In the genomic region with DNA sequence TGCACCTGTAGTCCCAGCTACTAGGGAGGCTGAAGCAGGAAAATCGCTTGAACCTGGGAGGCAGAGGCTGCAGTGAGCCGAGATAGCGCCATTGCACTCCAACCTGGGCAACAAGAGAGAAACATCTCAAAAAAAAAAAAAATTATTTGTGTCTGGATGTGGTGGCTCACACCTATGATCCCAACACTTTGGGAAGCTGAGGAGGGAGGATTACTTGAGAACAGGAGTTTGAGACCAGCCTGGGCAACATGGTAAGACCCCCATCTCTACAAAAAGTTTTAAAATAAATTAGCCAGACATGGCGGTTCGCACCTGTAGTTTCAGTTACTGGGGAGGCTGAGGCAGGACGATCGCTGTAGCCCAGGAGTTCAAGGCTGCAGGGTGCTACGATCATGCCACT, we compare ENCODE assay signal across 28 cellular contexts.
"Had no signal": no experiment of that assay in that cellular context is flagged by ENCODE, and none has a peak within 500 bp of the region (broad histone marks: within the 10 kb centered on the region; RNA-seq: fewer than 3 reads in every experiment).

No MANE protein-coding gene starts in this region.

- H3K36me3 ChIP-seq: ascending aorta, gastroesophageal sphincter had no signal

- ATAC-seq: effector memory CD8-positive, alpha-beta T cell; gastroesophageal sphincter; sciatic nerve; stimulated activated naive CD8-positive, alpha-beta T cell treated with anti-CD3 and anti-CD28 coated beads, Interleukin-15, amount 100 ng/mL, for 72 hours had no signal

- DNase-seq: activated CD4-positive, alpha-beta T cell treated with anti-CD3 and anti-CD28 coated beads for 4 hours; activated CD4-positive, alpha-beta T cell treated with anti-CD3 and anti-CD28 coated beads, Interleukin-2, amount 50 U/mL, for 4 hours; activated CD4-positive, CD25-positive, alpha-beta regulatory T cell; activated effector memory CD4-positive, alpha-beta T cell treated with anti-CD3 and anti-CD28 coated beads, Interleukin-2, amount 50 U/mL, for 16 hours; activated naive CD4-positive, alpha-beta T cell treated with anti-CD3 and anti-CD28 coated beads for 36 hours; activated naive CD8-positive, alpha-beta T cell treated with anti-CD3 and anti-CD28 coated beads, Interleukin-2, amount 10 ng/mL, durations not matched to agents 7 days and 5 days; activated T-cell treated with anti-CD3 and anti-CD28 coated beads for 4 hours; dorsolateral prefrontal cortex; effector memory CD8-positive, alpha-beta T cell; head of caudate nucleus; hypothalamus; immature natural killer cell; kidney; naive B cell; stimulated activated CD4-positive, alpha-beta T cell treated with anti-CD3 and anti-CD28 coated beads, Interleukin-12 subunit alpha, Interleukin-12 subunit beta, amount 100 ng/mL, for 4 hours; stimulated activated CD4-positive, alpha-beta T cell treated with anti-CD3 and anti-CD28 coated beads, Interleukin-4, amount 100 ng/mL, for 1 hour; stimulated activated naive CD8-positive, alpha-beta T cell treated with anti-CD3 and anti-CD28 coated beads, Interleukin-15, amount 100 ng/mL, for 72 hours; substantia nigra; T-helper 1 cell had no signal

- H3K9me3 Mint-ChIP-seq: activated naive CD4-positive, alpha-beta T cell treated with anti-CD3 and anti-CD28 coated beads for 36 hours; activated naive CD8-positive, alpha-beta T cell treated with anti-CD3 and anti-CD28 coated beads, Interleukin-2, amount 10 ng/mL, durations not matched to agents 7 days and 5 days; brain; effector memory CD8-positive, alpha-beta T cell; immature natural killer cell; naive B cell; stimulated activated naive CD8-positive, alpha-beta T cell treated with anti-CD3 and anti-CD28 coated beads, Interleukin-15, amount 100 ng/mL, for 72 hours; T-helper 2 cell treated with Interferon-gamma antibody and Interleukin-4, amounts not matched to agents 5 μg/mL and 100 μg/mL, for 36 hours; type B pancreatic cell had no signal

- H3K27me3 ChIP-seq: ascending aorta, dorsolateral prefrontal cortex, gastroesophageal sphincter had no signal

- H3K36me3 Mint-ChIP-seq: brain, naive B cell, type B pancreatic cell had no signal

- H3K27ac Mint-ChIP-seq: activated naive CD4-positive, alpha-beta T cell treated with anti-CD3 and anti-CD28 coated beads for 36 hours; activated naive CD8-positive, alpha-beta T cell treated with anti-CD3 and anti-CD28 coated beads, Interleukin-2, amount 10 ng/mL, durations not matched to agents 7 days and 5 days; naive B cell; T-helper 2 cell treated with Interferon-gamma antibody and Interleukin-4, amounts not matched to agents 5 μg/mL and 100 μg/mL, for 36 hours had no signal

- H3K27me3 Mint-ChIP-seq: stimulated activated naive CD8-positive, alpha-beta T cell treated with anti-CD3 and anti-CD28 coated beads, Interleukin-15, amount 100 ng/mL, for 72 hours had no signal

- H3K4me1 ChIP-seq: ascending aorta had no signal

- H3K9me3 ChIP-seq: ascending aorta, gastroesophageal sphincter had no signal

- H3K27ac ChIP-seq: ascending aorta, coronary artery, gastroesophageal sphincter had no signal

- H3K4me3 ChIP-seq: ascending aorta, coronary artery, dorsolateral prefrontal cortex, gastroesophageal sphincter, lung, skin epidermis had no signal

- H3K4me3 Mint-ChIP-seq: activated naive CD4-positive, alpha-beta T cell treated with anti-CD3 and anti-CD28 coated beads for 36 hours; activated naive CD8-positive, alpha-beta T cell treated with anti-CD3 and anti-CD28 coated beads, Interleukin-2, amount 10 ng/mL, durations not matched to agents 7 days and 5 days; brain; effector memory CD8-positive, alpha-beta T cell; stimulated activated naive CD8-positive, alpha-beta T cell treated with anti-CD3 and anti-CD28 coated beads, Interleukin-15, amount 100 ng/mL, for 72 hours; T-helper 2 cell treated with Interferon-gamma antibody and Interleukin-4, amounts not matched to agents 5 μg/mL and 100 μg/mL, for 36 hours had no signal
